ENCODE assay signal across 6 cellular contexts in genomic region chr17:16768290-16769175, GRCh38.
A peak's percentile ranks its signal among the peaks of the same experiment; 100 is the strongest.
DNase-seq lines count a peak whose midpoint lies in the region; ATAC-seq, FAIRE-seq and TF ChIP-seq lines count a peak whose summit lies in the region.
"Not testable (repeated sequence)": the region's sequence is repeated elsewhere in the genome, so short reads cannot be mapped to it uniquely, and the experiment has no call there.

No MANE protein-coding gene starts in this region.

- H3K9ac ChIP-seq in colonic mucosa (ENCODE audit: low read depth in 2 of 2, low read length in 2 of 2) = not testable (repeated sequence)

- not testable (repeated sequence) for H3K27me3 ChIP-seq in WERI-Rb-1 (ENCODE audit: insufficient read depth, low read depth, severe bottlenecking); colonic mucosa; right lobe of liver; small intestine (ENCODE audit: control insufficient read depth in 2 of 2, insufficient read depth in 2 of 2, low read length in 2 of 2)

- H3K27ac Mint-ChIP-seq in nephron = peak overlapping the region; percentile 94 to 97 (median 96)

- intact Hi-C loops in colonic mucosa (cut with DNase I); left colon (cut with DNase I, micrococcal nuclease); right lobe of liver (cut with DNase I): not testable (repeated sequence)

- H3K27ac ChIP-seq in WERI-Rb-1; small intestine (ENCODE audit: low read depth in 1 of 2, low read length in 1 of 2): not testable (repeated sequence)
- H3K27ac ChIP-seq in colonic mucosa (peak overlapping the region; percentile 50), right lobe of liver (peak overlapping the region in 2 of 3 donors; percentile 31 to 47)

- not testable (repeated sequence) for H3K4me3 ChIP-seq in WERI-Rb-1 (ENCODE audit: low read depth, low read length); colonic mucosa; right lobe of liver; small intestine (ENCODE audit: low read depth in 1 of 2, low read length in 2 of 2)

- peak; percentile 62 for FAIRE-seq in small intestine (lab: Jason Lieb, UNC)

- not testable (repeated sequence) for H3K4me1 ChIP-seq in colonic mucosa; right lobe of liver; small intestine (ENCODE audit: control insufficient read depth in 2 of 2, insufficient read depth in 1 of 2, low read depth in 1 of 2, low read length in 1 of 2)

- not testable (repeated sequence) for H3K27me3 Mint-ChIP-seq in nephron (ENCODE audit: low read depth)

- TF ChIP-seq POLR2A in right lobe of liver (IDR thresholded peaks at IDR 0.05) = not testable (repeated sequence)

- ATAC-seq in left colon = peak; percentile 93
- ATAC-seq in right lobe of liver = peak; percentile 80 to 84 (median 82)

- peak; percentile 29 for DNase-seq in WERI-Rb-1
- not testable (repeated sequence) for DNase-seq in colonic mucosa, left colon, right lobe of liver
- DNase-seq in small intestine = peak; percentile 60

- not testable (repeated sequence) for H3K4me1 Mint-ChIP-seq in nephron

- not testable (repeated sequence) for H3K4me3 Mint-ChIP-seq in nephron

- H3K36me3 Mint-ChIP-seq in nephron (ENCODE audit: low read depth) = not testable (repeated sequence)

- WGBS in right lobe of liver (ENCODE audit: insufficient coverage, low coverage, low lambda C conversion rate, missing lambda C conversion rate) = no CpG with 5 or more reads among the region's 2 CpGs
- WGBS in small intestine, 3 donors = 20 to 59% (median 25%) methylated on average over 1 to 2 of the region's 2 CpGs

- not testable (repeated sequence) for H3K36me3 ChIP-seq in WERI-Rb-1; colonic mucosa; right lobe of liver; small intestine (ENCODE audit: control insufficient read depth in 2 of 2, insufficient read depth in 2 of 2, low read length in 2 of 2)

- H3K9me3 ChIP-seq in WERI-Rb-1 (ENCODE audit: severe bottlenecking); colonic mucosa; right lobe of liver; small intestine (ENCODE audit: control insufficient read depth, low read depth): not testable (repeated sequence)

- not testable (repeated sequence) for TF ChIP-seq CTCF in WERI-Rb-1 (IDR thresholded peaks at IDR 0.05; ENCODE audit: low read depth, low read length); colonic mucosa (IDR thresholded peaks at IDR 0.05); right lobe of liver (IDR thresholded peaks at IDR 0.05); nephron (IDR thresholded peaks at IDR 0.05; ENCODE audit: unreplicated experiment in 3 of 3)

- not testable (repeated sequence) for H3K9me3 Mint-ChIP-seq in nephron
